In the genomic region with DNA sequence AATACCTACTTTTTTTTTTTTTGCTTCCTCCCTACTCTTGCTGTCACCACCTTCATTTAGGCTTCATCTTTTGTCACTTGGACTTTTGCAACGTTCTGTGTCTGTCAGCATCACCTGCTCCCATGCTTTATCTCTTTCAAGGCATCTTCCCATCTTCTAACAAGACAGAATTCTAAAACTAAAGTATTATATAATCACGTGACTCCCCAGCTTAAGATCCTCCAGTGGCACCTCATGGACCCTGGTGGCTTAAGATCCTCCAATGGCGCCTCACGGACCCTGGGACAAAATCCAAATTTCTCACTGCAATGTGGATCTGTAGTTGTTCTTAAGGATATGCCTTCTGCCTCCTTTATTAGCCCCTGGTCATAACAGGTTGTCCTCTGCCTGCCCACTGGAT, we compare ENCODE assay signal across 19 cellular contexts.
DNase-seq lines count a peak whose midpoint lies in the region; ATAC-seq, FAIRE-seq and TF ChIP-seq lines count a peak whose summit lies in the region.
"Had no signal": no experiment of that assay in that cellular context is flagged by ENCODE, and none has a peak within 500 bp of the region (broad histone marks: within the 10 kb centered on the region; RNA-seq: fewer than 3 reads in every experiment).

No MANE protein-coding gene starts in this region.

- H3K79me2 ChIP-seq in HepG2 (ENCODE audit: insufficient read depth, low read length) = no peaks in the 10 kb centered on the region

- no peak overlapping the region for H2AFZ ChIP-seq in HepG2 (ENCODE audit: low read length)

- intact Hi-C loops in HepG2 (cut with micrococcal nuclease; ENCODE audit: unreplicated experiment) (no loop called here), right lobe of liver (cut with DNase I) (no loop called here)

- no peak for DNase-seq in HepG2 (ENCODE audit: low spot score)
- DNase-seq in right lobe of liver = no peak
- no peak for DNase-seq in glomerular visceral epithelial cell (ENCODE audit: extremely low spot score)
- no peak for DNase-seq in effector CD8-positive, alpha-beta T cell (lab: John Stamatoyannopoulos, UW)
- DNase-seq: AML-193; Caco-2; Calu3; CD4-positive, alpha-beta T cell; CD8-positive, alpha-beta T cell; DMS79 treated with DMSO at 0.1 percent for 48 hours; GF-D8 had no signal

- no peak for FAIRE-seq in HepG2 (lab: Jason Lieb, UNC)
- FAIRE-seq: A549, D721Med, G401.6, GM18507 had no signal

- H4K20me1 ChIP-seq in HepG2 (ENCODE audit: insufficient read depth, low read length) = no peaks in the 10 kb centered on the region
- H4K20me1 ChIP-seq: BLaER1 treated with 17β-estradiol and CSF1 and Interleukin-3, amounts not matched to agents 10 nM and 100 nM had no signal

- H3K36me3 ChIP-seq in HepG2 (replicated peaks in 1 of 2; ENCODE audit: control insufficient read depth in 1 of 2, insufficient read depth in 2 of 2, low read length in 2 of 2) (no peaks in the 10 kb centered on the region), right lobe of liver (no peaks in the 10 kb centered on the region)
- H3K36me3 ChIP-seq: BLaER1 treated with 17β-estradiol and CSF1 and Interleukin-3, amounts not matched to agents 10 nM and 100 nM had no signal

- TF ChIP-seq EP300 in HepG2 (IDR thresholded peaks at IDR 0.05; ENCODE audit: low read depth in 2 of 2, low read length in 2 of 2) (no peak), HepG2 (CRISPR knock-in tag; IDR thresholded peaks at IDR 0.05; ENCODE audit: borderline replicate concordance) (no peak)

- 7% methylated on average over 4 of the region's 4 CpGs for WGBS in HepG2 (ENCODE audit: low lambda C conversion rate)
- WGBS in right lobe of liver (ENCODE audit: insufficient coverage, low coverage, low lambda C conversion rate, missing lambda C conversion rate) = 45% methylated on average over 4 of the region's 4 CpGs

- CTCF ChIA-PET in HepG2 (lab: Yijun Ruan, JAX; ENCODE audit: low intra/inter-chr PET ratio, low total read pairs) = no interaction called here

- no peak overlapping the region for H3K4me3 ChIP-seq in HepG2 (replicated peaks in 1 of 3; ENCODE audit: insufficient read depth in 1 of 3, low read depth in 2 of 3, low read length in 3 of 3)
- no peak overlapping the region for H3K4me3 ChIP-seq in right lobe of liver
- H3K4me3 ChIP-seq: A549; BLaER1 treated with 17β-estradiol and CSF1 and Interleukin-3, amounts not matched to agents 10 nM and 100 nM had no signal

- TF ChIP-seq CTCF in HepG2 (CRISPR knock-in tag; IDR thresholded peaks at IDR 0.05) = no peak
- TF ChIP-seq CTCF in right lobe of liver (IDR thresholded peaks at IDR 0.05) = no peak

- H3K27me3 ChIP-seq in HepG2 (ENCODE audit: control insufficient read depth in 1 of 2, insufficient read depth in 2 of 2, low read length in 2 of 2) = peaks cover 0 to 11% of the 10 kb centered on the region in 2 experiments; a peak in 1 of 5 replicates
- no peaks in the 10 kb centered on the region for H3K27me3 ChIP-seq in right lobe of liver
- H3K27me3 ChIP-seq: BLaER1 treated with 17β-estradiol and CSF1 and Interleukin-3, amounts not matched to agents 10 nM and 100 nM had no signal

- TF ChIP-seq RAD21 in HepG2 (CRISPR knock-in tag; IDR thresholded peaks at IDR 0.05) = no peak

- no peak overlapping the region for H3K9ac ChIP-seq in HepG2 (ENCODE audit: insufficient read depth, low read depth, low read length)
- H3K9ac ChIP-seq: BLaER1 treated with 17β-estradiol and CSF1 and Interleukin-3, amounts not matched to agents 10 nM and 100 nM had no signal

- no peaks in the 10 kb centered on the region; the same call in 1 of the 2 replicates for H3K4me1 ChIP-seq in HepG2 (ENCODE audit: insufficient read depth, low read length)
- no peaks in the 10 kb centered on the region for H3K4me1 ChIP-seq in right lobe of liver
- H3K4me1 ChIP-seq: A549; BLaER1 treated with 17β-estradiol and CSF1 and Interleukin-3, amounts not matched to agents 10 nM and 100 nM; Caco-2 had no signal

- POLR2A ChIA-PET in HepG2 (lab: Yijun Ruan, JAX) = no interaction called here

- H3K9me3 ChIP-seq in HepG2 (ENCODE audit: low read length) (no peaks in the 10 kb centered on the region), right lobe of liver (no peaks in the 10 kb centered on the region)
- H3K9me3 ChIP-seq: A549; BLaER1 treated with 17β-estradiol and CSF1 and Interleukin-3, amounts not matched to agents 10 nM and 100 nM; Caco-2 had no signal

- no peak overlapping the region for H3K4me2 ChIP-seq in HepG2 (ENCODE audit: low read depth, low read length)
- H3K4me2 ChIP-seq: A549; BLaER1 treated with 17β-estradiol and CSF1 and Interleukin-3, amounts not matched to agents 10 nM and 100 nM had no signal

- no TSS peak for BruUV-seq in HepG2 (replicated peaks; lab: Mats Ljungman, UMichigan)

- ATAC-seq in HepG2 = no peak
- ATAC-seq in right lobe of liver = no peak
- ATAC-seq: A549; CD8-positive, alpha-beta T cell had no signal

- in situ Hi-C loops in HepG2 (cut with HindIII; ENCODE audit: extremely low pct_ligation_motif_present, low pct_unique_long_range_greater_than_20kb) = no loop called here

- TF ChIP-seq POLR2A in HepG2 (IDR thresholded peaks at IDR 0.05; ENCODE audit: insufficient read depth in 1 of 2, low read depth in 2 of 2, low read length in 2 of 2) (no peak), right lobe of liver (IDR thresholded peaks at IDR 0.05) (no peak)

- H3K27ac ChIP-seq in HepG2 (ENCODE audit: extremely low read length, insufficient read depth, low read length) (no peak overlapping the region), right lobe of liver (no peak overlapping the region), cingulate gyrus (ENCODE audit: low read depth, low read length) (peak overlapping the region; percentile 73)
- H3K27ac ChIP-seq: 22Rv1; A549; BLaER1 treated with 17β-estradiol and CSF1 and Interleukin-3, amounts not matched to agents 10 nM and 100 nM; C4-2B had no signal

TF ChIP-seq in HepG2, 621 proteins besides CTCF, POLR2A, EP300 and RAD21:
- TF ChIP-seq, protein P1, sequence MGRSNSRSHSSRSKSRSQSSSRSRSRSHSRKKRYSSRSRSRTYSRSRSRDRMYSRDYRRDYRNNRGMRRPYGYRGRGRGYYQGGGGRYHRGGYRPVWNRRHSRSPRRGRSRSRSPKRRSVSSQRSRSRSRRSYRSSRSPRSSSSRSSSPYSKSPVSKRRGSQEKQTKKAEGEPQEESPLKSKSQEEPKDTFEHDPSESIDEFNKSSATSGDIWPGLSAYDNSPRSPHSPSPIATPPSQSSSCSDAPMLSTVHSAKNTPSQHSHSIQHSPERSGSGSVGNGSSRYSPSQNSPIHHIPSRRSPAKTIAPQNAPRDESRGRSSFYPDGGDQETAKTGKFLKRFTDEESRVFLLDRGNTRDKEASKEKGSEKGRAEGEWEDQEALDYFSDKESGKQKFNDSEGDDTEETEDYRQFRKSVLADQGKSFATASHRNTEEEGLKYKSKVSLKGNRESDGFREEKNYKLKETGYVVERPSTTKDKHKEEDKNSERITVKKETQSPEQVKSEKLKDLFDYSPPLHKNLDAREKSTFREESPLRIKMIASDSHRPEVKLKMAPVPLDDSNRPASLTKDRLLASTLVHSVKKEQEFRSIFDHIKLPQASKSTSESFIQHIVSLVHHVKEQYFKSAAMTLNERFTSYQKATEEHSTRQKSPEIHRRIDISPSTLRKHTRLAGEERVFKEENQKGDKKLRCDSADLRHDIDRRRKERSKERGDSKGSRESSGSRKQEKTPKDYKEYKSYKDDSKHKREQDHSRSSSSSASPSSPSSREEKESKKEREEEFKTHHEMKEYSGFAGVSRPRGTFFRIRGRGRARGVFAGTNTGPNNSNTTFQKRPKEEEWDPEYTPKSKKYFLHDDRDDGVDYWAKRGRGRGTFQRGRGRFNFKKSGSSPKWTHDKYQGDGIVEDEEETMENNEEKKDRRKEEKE (IDR thresholded peaks at IDR 0.05) = no peak
- TF ChIP-seq CCDC6 (CRISPR knock-in tag; IDR thresholded peaks at IDR 0.05) = no peak
- TF ChIP-seq ZMAT3 (CRISPR knock-in tag; conservative IDR thresholded peaks at IDR 0.05) = no peak
- no peak for TF ChIP-seq CHD2 (IDR thresholded peaks at IDR 0.05; ENCODE audit: low read depth, low read length)
- TF ChIP-seq TEAD3 (CRISPR knock-in tag; optimal IDR thresholded peaks at IDR 0.05; ENCODE audit: borderline replicate concordance) = no peak
- peak; percentile 66; the same call in 1 of the 2 replicates for TF ChIP-seq RAD51 (IDR thresholded peaks at IDR 0.05; ENCODE audit: borderline replicate concordance)
- TF ChIP-seq ATAD3A (CRISPR knock-in tag; IDR thresholded peaks at IDR 0.05) = no peak
- no peak for TF ChIP-seq ZNF317 (CRISPR knock-in tag; IDR thresholded peaks at IDR 0.05)
